ENCODE assay signal across 15 cellular contexts in genomic region chr7:139431459-139431858, GRCh38. TPM values are rescaled to one million over a fixed set of nuclear protein-coding genes. Genes with fewer than 3 reads are reported as not detected.
A peak's percentile ranks its signal among the peaks of the same experiment; 100 is the strongest.
DNase-seq lines count a peak whose midpoint lies in the region; ATAC-seq and TF ChIP-seq lines count a peak whose summit lies in the region.
"Had no signal": no experiment of that assay in that cellular context is flagged by ENCODE, and none has a peak within 500 bp of the region (broad histone marks: within the 10 kb centered on the region; RNA-seq: fewer than 3 reads in every experiment).

No MANE protein-coding gene starts in this region.

- H3K4me3 ChIP-seq in PC-3 (ENCODE audit: low read length), result no peak overlapping the region
- H3K4me3 ChIP-seq: left lung had no signal

- in situ Hi-C loops in GM13976 (cut with MboI; ENCODE audit: low sequenced_read_pairs, unreplicated experiment), result no loop called here

- no peak for TF ChIP-seq CTCF in 22Rv1 (IDR thresholded peaks at IDR 0.05)
- no peak for TF ChIP-seq CTCF in PC-3 (conservative IDR thresholded peaks at IDR 0.05; ENCODE audit: low read depth, low read length)
- no peak for TF ChIP-seq CTCF in GM13976 (IDR thresholded peaks at IDR 0.05; ENCODE audit: borderline replicate concordance, control extremely low read depth, extremely low read depth, insufficient read depth, missing control alignments)

- DNase-seq in PC-3 (no peak), epithelial cell of prostate (ENCODE audit: low read depth, low spot score) (no peak), pons (ENCODE audit: low spot score) (peak; percentile 87), activated gamma-delta T cell treated with Interleukin-2 at 50 U/mL for 16 hours (no peak), cortex of kidney (lab: John Stamatoyannopoulos, UW) (no peak), GM13976 (ENCODE audit: low spot score) (no peak)
- DNase-seq: activated CD4-positive, alpha-beta T cell treated with anti-CD3 and anti-CD28 coated beads, Interleukin-2, amount 50 U/mL, for 1 hour; activated naive CD4-positive, alpha-beta T cell; AML-193; DND-41; left lung; NCI-H2227 treated with DMSO at 0.1 percent for 48 hours; stimulated activated CD4-positive, alpha-beta T cell treated with anti-CD3 and anti-CD28 coated beads, Interleukin-15, amount 100 ng/mL, for 24 hours had no signal

- H4K20me1 ChIP-seq in PC-3 (ENCODE audit: low read length), result no peaks in the 10 kb centered on the region

- no peaks in the 10 kb centered on the region for H3K79me2 ChIP-seq in PC-3 (ENCODE audit: low read length)

- POLR2A ChIA-PET in PC-3 (lab: Charles Lee; ENCODE audit: unreplicated experiment), result no interaction called here

- CTCF ChIA-PET in PC-3 (lab: Charles Lee), result interaction anchor here (0.7 kb wide), 1 partner anchor 167 kb away, joined by 5 read pairs; no protein-coding TSS in a partner anchor

- H3K9me2 ChIP-seq in PC-3 (replicated peaks; ENCODE audit: low read length), result no peaks in the 10 kb centered on the region

- no peaks in the 10 kb centered on the region for H3K9me3 ChIP-seq in PC-3 (ENCODE audit: low read length)
- H3K9me3 ChIP-seq: left lung had no signal

- no peak overlapping the region for H2AFZ ChIP-seq in PC-3 (ENCODE audit: low read length)

- H3K27ac ChIP-seq in 22Rv1 (peak overlapping the region; percentile 84), PC-3 (ENCODE audit: low read length) (peak overlapping the region; percentile 45), epithelial cell of prostate (peak overlapping the region; percentile 80)
- H3K27ac ChIP-seq: left lung had no signal

- no peak overlapping the region for H3K9ac ChIP-seq in PC-3 (ENCODE audit: low read length)

- no TSS peak for BruUV-seq in PC-3 (replicated peaks; lab: Mats Ljungman, UMichigan)

- H3K4me1 ChIP-seq in PC-3 (ENCODE audit: insufficient read depth, low read length), result peaks cover 16% of the 10 kb centered on the region

- intact Hi-C loops in PC-3 (cut with micrococcal nuclease), result loop anchor here (10.0 kb wide), 1 partner anchor 573 kb away; no protein-coding TSS in a partner anchor

- H3K4me2 ChIP-seq in PC-3 (ENCODE audit: low read length), result peak overlapping the region; percentile 49

- H3K36me3 ChIP-seq in PC-3 (ENCODE audit: low read depth, low read length), result no peaks in the 10 kb centered on the region

- no peaks in the 10 kb centered on the region for H3F3A ChIP-seq in PC-3 (ENCODE audit: low read length, unreplicated experiment)

- ATAC-seq in PC-3 (no peak), GM18870 (IDR thresholded peaks at IDR 0.05; ENCODE audit: unreplicated experiment) (no peak)

- no peaks in the 10 kb centered on the region for H3K27me3 ChIP-seq in PC-3 (ENCODE audit: low read length)
- H3K27me3 ChIP-seq: left lung had no signal

RNA-seq across cellular contexts. Expression of gene KLRG2, which starts 52.0 kb away (rescaled TPM):
- 2.2 and 3.3 TPM in 2 replicates for total RNA-seq in PC-3 (2014; rRNA removed)
